ENCODE assay signal across 9 cellular contexts in the genomic region with DNA sequence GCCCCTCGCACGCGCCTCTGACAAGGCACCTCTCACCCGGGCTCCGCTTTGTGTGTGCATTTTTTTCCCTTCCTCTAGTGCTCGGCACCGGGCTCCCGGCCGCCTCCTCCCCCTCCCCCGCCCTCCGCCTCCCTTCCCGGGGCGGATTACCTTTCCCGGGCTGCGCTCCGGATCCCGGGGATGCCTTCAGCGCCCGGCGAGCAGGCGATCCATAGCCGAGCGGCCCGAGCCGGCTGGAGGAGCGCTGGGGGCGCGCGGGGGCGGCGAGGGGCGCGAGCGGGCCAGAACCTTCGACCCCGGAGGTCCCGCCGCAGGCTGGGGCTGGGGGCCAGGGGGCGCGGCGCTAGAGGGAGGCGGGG. TPM values are rescaled to one million over a fixed set of nuclear protein-coding genes. Genes with fewer than 3 reads are reported as not detected.
DNase-seq lines count a peak whose midpoint lies in the region; ATAC-seq and TF ChIP-seq lines count a peak whose summit lies in the region.
"Had no signal": no experiment of that assay in that cellular context is flagged by ENCODE, and none has a peak within 500 bp of the region (broad histone marks: within the 10 kb centered on the region; RNA-seq: fewer than 3 reads in every experiment).

No MANE protein-coding gene starts in this region.

- H3K9me3 ChIP-seq in iPS-20b (ENCODE audit: insufficient read depth, low read depth, low read length) (no peaks in the 10 kb centered on the region), skeletal muscle tissue (ENCODE audit: control insufficient read depth in 3 of 3, low read length in 3 of 3) (no peaks in the 10 kb centered on the region)

- peaks cover 52% of the 10 kb centered on the region for H3K27me3 Mint-ChIP-seq in activated CD4-positive, alpha-beta T cell treated with anti-CD3 and anti-CD28 coated beads, Interleukin-2, amount 10 ng/mL, durations not matched to agents 7 days and 5 days

- no peak for TF ChIP-seq POLR2A in erythroblast (IDR thresholded peaks at IDR 0.05; ENCODE audit: low read length)

- H3K4me3 ChIP-seq in iPS-20b (ENCODE audit: low read length) (peak overlapping the region; percentile 81; the same call in 1 of the 2 replicates), skeletal muscle tissue (ENCODE audit: low read length in 3 of 3) (peak overlapping the region; percentile 72 to 83 (median 81))

- H3K27me3 ChIP-seq in iPS-20b (ENCODE audit: insufficient read depth, low read length) (peaks cover 66% of the 10 kb centered on the region), skeletal muscle tissue (ENCODE audit: control insufficient read depth in 3 of 3, insufficient read depth in 3 of 3, low read length in 3 of 3) (peaks cover 0 to 13% (median 3%) of the 10 kb centered on the region in 3 donors)

- CTCF ChIA-PET in activated CD4-positive, alpha-beta T cell treated with anti-CD3 and anti-CD28 coated beads, Interleukin-2, amount 10 ng/mL, durations not matched to agents 7 days and 5 days (lab: Charles Lee), result no interaction called here

- H3K9me3 Mint-ChIP-seq in activated CD4-positive, alpha-beta T cell treated with anti-CD3 and anti-CD28 coated beads, Interleukin-2, amount 10 ng/mL, durations not matched to agents 7 days and 5 days, result no peaks in the 10 kb centered on the region
- H3K9me3 Mint-ChIP-seq: activated naive CD4-positive, alpha-beta T cell treated with anti-CD3 and anti-CD28 coated beads, Interleukin-2, amount 50 U/mL, for 24 hours had no signal

- H3K9ac ChIP-seq in iPS-20b (ENCODE audit: low read depth, low read length) (peak overlapping the region; percentile 74; the same call in 1 of the 2 replicates), skeletal muscle tissue (ENCODE audit: low read depth in 1 of 3, low read length in 3 of 3) (peak overlapping the region in 2 of 3 donors; percentile 60 to 84)

- H3K4me1 ChIP-seq in iPS-20b (ENCODE audit: insufficient read depth, low read length), result peaks cover 7% of the 10 kb centered on the region; the same call in 1 of the 2 replicates
- H3K4me1 ChIP-seq in skeletal muscle tissue (ENCODE audit: control insufficient read depth in 3 of 3, insufficient read depth in 3 of 3, low read length in 3 of 3), result peaks cover 9 to 11% (median 11%) of the 10 kb centered on the region in 3 donors

- no peak overlapping the region for H3K27ac Mint-ChIP-seq in activated CD4-positive, alpha-beta T cell treated with anti-CD3 and anti-CD28 coated beads, Interleukin-2, amount 10 ng/mL, durations not matched to agents 7 days and 5 days
- H3K27ac Mint-ChIP-seq: activated naive CD4-positive, alpha-beta T cell treated with anti-CD3 and anti-CD28 coated beads, Interleukin-2, amount 50 U/mL, for 24 hours had no signal

- peak; percentile 26 for ATAC-seq in HG03025 (IDR thresholded peaks at IDR 0.05; ENCODE audit: low FRiP score, unreplicated experiment)

- no peak for DNase-seq in activated CD4-positive, alpha-beta T cell treated with anti-CD3 and anti-CD28 coated beads, Interleukin-2, amount 10 ng/mL, durations not matched to agents 7 days and 5 days
- DNase-seq in activated CD4-positive, alpha-beta T cell treated with anti-CD3 and anti-CD28 coated beads, Interleukin-2, amount 50 U/mL, for 1 hour, result no peak
- DNase-seq in amniotic epithelial cell (ENCODE audit: low read depth) (peak; percentile 7), GM19238 (ENCODE audit: insufficient read length, low spot score) (no peak), erythroblast (lab: John Stamatoyannopoulos, UW) (no peak)

- peaks cover 12% of the 10 kb centered on the region for H3K4me1 Mint-ChIP-seq in activated CD4-positive, alpha-beta T cell treated with anti-CD3 and anti-CD28 coated beads, Interleukin-2, amount 10 ng/mL, durations not matched to agents 7 days and 5 days
- H3K4me1 Mint-ChIP-seq: activated naive CD4-positive, alpha-beta T cell treated with anti-CD3 and anti-CD28 coated beads, Interleukin-2, amount 50 U/mL, for 24 hours had no signal

- no peaks in the 10 kb centered on the region for H3K36me3 Mint-ChIP-seq in activated CD4-positive, alpha-beta T cell treated with anti-CD3 and anti-CD28 coated beads, Interleukin-2, amount 10 ng/mL, durations not matched to agents 7 days and 5 days (ENCODE audit: low read depth)
- H3K36me3 Mint-ChIP-seq: activated naive CD4-positive, alpha-beta T cell treated with anti-CD3 and anti-CD28 coated beads, Interleukin-2, amount 50 U/mL, for 24 hours had no signal

- POLR2A ChIA-PET in activated CD4-positive, alpha-beta T cell treated with anti-CD3 and anti-CD28 coated beads, Interleukin-2, amount 10 ng/mL, durations not matched to agents 7 days and 5 days (lab: Charles Lee), result no interaction called here

- H3K36me3 ChIP-seq in iPS-20b (ENCODE audit: insufficient read depth, low read depth, low read length) (no peaks in the 10 kb centered on the region), skeletal muscle tissue (ENCODE audit: control insufficient read depth in 3 of 3, insufficient read depth in 3 of 3, low read length in 3 of 3) (no peaks in the 10 kb centered on the region)

- H3K4me3 Mint-ChIP-seq in activated CD4-positive, alpha-beta T cell treated with anti-CD3 and anti-CD28 coated beads, Interleukin-2, amount 10 ng/mL, durations not matched to agents 7 days and 5 days, result peak overlapping the region; percentile 58

- H3K27ac ChIP-seq in iPS-20b (ENCODE audit: low read length) (no peak overlapping the region), skeletal muscle tissue (ENCODE audit: low read depth, low read length) (peak overlapping the region; percentile 48)

RNA-seq across cellular contexts. Expression of a gene that starts 0.3 kb away (rescaled TPM):
- total RNA-seq in activated CD4-positive, alpha-beta T cell treated with anti-CD3 and anti-CD28 coated beads, Interleukin-2, amount 10 ng/mL, durations not matched to agents 7 days and 5 days, result under 1 TPM in 1 of 2 experiments, not detected in 1; 0.33 TPM
- 15.7 TPM for total RNA-seq in skeletal muscle tissue

Comparison
In these comparisons a context has a peak if more than half of its experiments do, and no peak if none do; other contexts are left out.
1. RNA of a gene that starts 0.3 kb away (total RNA-seq): 15.7 TPM in skeletal muscle tissue (single experiment); 0.33 TPM in activated CD4-positive, alpha-beta T cell treated with anti-CD3 and anti-CD28 coated beads, Interleukin-2, amount 10 ng/mL, durations not matched to agents 7 days and 5 days; every median in the first group is over 10 times any median in the second.